1 cellular context compared by ENCODE assay signal in genomic region chr6:13487122-13488014, GRCh38.
TF ChIP-seq lines count a peak whose summit lies in the region.

Gene GFOD1, minus strand, starts transcription at chr6:13487600. Its CDS starts 710 bp downstream, at chr6:13486890.

TF ChIP-seq in HepG2, 621 proteins besides CTCF, POLR2A, EP300 and RAD21 (continued from another document and continues in another):
- TF ChIP-seq ZBTB39 (CRISPR knock-in tag; IDR thresholded peaks at IDR 0.05), result no peak
- TF ChIP-seq ZNF639 (CRISPR knock-in tag; conservative IDR thresholded peaks at IDR 0.05), result 0 out of 2 replicates have a peak, but pooled peaks have one; percentile 34
- peak; percentile 37; the same call in 1 of the 2 replicates for TF ChIP-seq GATAD1 (CRISPR knock-in tag; IDR thresholded peaks at IDR 0.05)
- no peak for TF ChIP-seq MBNL3 (CRISPR knock-in tag; conservative IDR thresholded peaks at IDR 0.05)
- TF ChIP-seq ZNF232 (CRISPR knock-in tag; IDR thresholded peaks at IDR 0.05; ENCODE audit: borderline replicate concordance), result 0 out of 2 replicates have a peak, but pooled peaks have one; percentile 11
- TF ChIP-seq ARID4A (CRISPR knock-in tag; IDR thresholded peaks at IDR 0.05; ENCODE audit: borderline replicate concordance), result peak; percentile 57
- 0 out of 2 replicates have a peak, but pooled peaks have one; percentile 31 for TF ChIP-seq ZNF766 (CRISPR knock-in tag; IDR thresholded peaks at IDR 0.05; ENCODE audit: borderline replicate concordance)
- peak; percentile 64; the same call in 1 of the 2 replicates for TF ChIP-seq ZNF761 (CRISPR knock-in tag; conservative IDR thresholded peaks at IDR 0.05)
- peak; percentile 73; the same call in 1 of the 2 replicates for TF ChIP-seq KAT7 (CRISPR knock-in tag; IDR thresholded peaks at IDR 0.05; ENCODE audit: borderline replicate concordance)
- TF ChIP-seq KMT2B (CRISPR knock-in tag; IDR thresholded peaks at IDR 0.05), result 0 out of 2 replicates have a peak, but pooled peaks have one; percentile 11
- TF ChIP-seq ZNF746 (CRISPR knock-in tag; IDR thresholded peaks at IDR 0.05), result 0 out of 2 replicates have a peak, but pooled peaks have one; percentile 1
- TF ChIP-seq ZNF749 (CRISPR knock-in tag; IDR thresholded peaks at IDR 0.05; ENCODE audit: borderline replicate concordance), result peak; percentile 73
- TF ChIP-seq PRMT3 (CRISPR knock-in tag; IDR thresholded peaks at IDR 0.05; ENCODE audit: borderline replicate concordance, low read depth), result peak; percentile 44; the same call in 1 of the 2 replicates
- TF ChIP-seq ZNF891 (CRISPR knock-in tag; IDR thresholded peaks at IDR 0.05), result no peak
- 0 out of 2 replicates have a peak, but pooled peaks have one; percentile 21 for TF ChIP-seq ZNF205 (CRISPR knock-in tag; IDR thresholded peaks at IDR 0.05)
- no peak for TF ChIP-seq ZNF260 (CRISPR knock-in tag; IDR thresholded peaks at IDR 0.05; ENCODE audit: borderline replicate concordance, low read depth)
- no peak for TF ChIP-seq SMC3 (IDR thresholded peaks at IDR 0.05; ENCODE audit: low read length)
- 0 out of 2 replicates have a peak, but pooled peaks have one; percentile 23 for TF ChIP-seq FLYWCH1 (CRISPR knock-in tag; IDR thresholded peaks at IDR 0.05)
- peak; percentile 33 for TF ChIP-seq AGO1 (IDR thresholded peaks at IDR 0.05; ENCODE audit: low read depth, low read length, poor library complexity, severe bottlenecking)
- peak; percentile 81; the same call in 1 of the 2 replicates for TF ChIP-seq RFXAP (CRISPR knock-in tag; IDR thresholded peaks at IDR 0.05; ENCODE audit: borderline replicate concordance)
- peak; percentile 44; the same call in 1 of the 2 replicates for TF ChIP-seq ZNF430 (CRISPR knock-in tag; IDR thresholded peaks at IDR 0.05)
- TF ChIP-seq MAFG (CRISPR knock-in tag; IDR thresholded peaks at IDR 0.05), result no peak
- TF ChIP-seq PATZ1 (CRISPR knock-in tag; IDR thresholded peaks at IDR 0.05), result peak; percentile 40; the same call in 1 of the 2 replicates
- TF ChIP-seq SP5 (CRISPR knock-in tag; IDR thresholded peaks at IDR 0.05; ENCODE audit: borderline replicate concordance, low read depth), result peak; percentile 14; the same call in 1 of the 2 replicates
- TF ChIP-seq HOXA3 (CRISPR knock-in tag; IDR thresholded peaks at IDR 0.05), result peak; percentile 54; the same call in 1 of the 2 replicates
- TF ChIP-seq TFDP2 (CRISPR knock-in tag; IDR thresholded peaks at IDR 0.05), result peak; percentile 57
- no peak for TF ChIP-seq RCOR2 (CRISPR knock-in tag; IDR thresholded peaks at IDR 0.05)
- TF ChIP-seq ZHX2 (IDR thresholded peaks at IDR 0.05; ENCODE audit: low read depth), result no peak
- 0 out of 2 replicates have a peak, but pooled peaks have one; percentile 16 for TF ChIP-seq ZHX2 (CRISPR knock-in tag; IDR thresholded peaks at IDR 0.05; ENCODE audit: borderline replicate concordance)
- TF ChIP-seq ATF7-NPFF (CRISPR knock-in tag; IDR thresholded peaks at IDR 0.05; ENCODE audit: low read depth), result peak; percentile 81; the same call in 1 of the 2 replicates
- no peak for TF ChIP-seq SOX13 (IDR thresholded peaks at IDR 0.05)
- 0 out of 4 replicates have a peak, but pooled peaks of 1 of the 2 experiments have one; percentile 15 for TF ChIP-seq SOX13 (CRISPR knock-in tag; conservative IDR thresholded peaks at IDR 0.05 in 1 of 2, IDR thresholded peaks at IDR 0.05 in 1 of 2)
- TF ChIP-seq ZNF629 (CRISPR knock-in tag; conservative IDR thresholded peaks at IDR 0.05), result no peak
- TF ChIP-seq PHF21A (CRISPR knock-in tag; IDR thresholded peaks at IDR 0.05), result peak; percentile 61; the same call in 1 of the 2 replicates
- TF ChIP-seq CHD2 (IDR thresholded peaks at IDR 0.05; ENCODE audit: low read depth, low read length), result 0 out of 2 replicates have a peak, but pooled peaks have one; percentile 2
- no peak for TF ChIP-seq MZF1 (CRISPR knock-in tag; IDR thresholded peaks at IDR 0.05; ENCODE audit: borderline replicate concordance)
- TF ChIP-seq MLXIP (CRISPR knock-in tag; IDR thresholded peaks at IDR 0.05; ENCODE audit: borderline replicate concordance), result peak; percentile 20; the same call in 1 of the 2 replicates
- TF ChIP-seq ZNF543 (CRISPR knock-in tag; IDR thresholded peaks at IDR 0.05), result 0 out of 2 replicates have a peak, but pooled peaks have one; percentile 19
- peak; percentile 78 for TF ChIP-seq ZNF768 (CRISPR knock-in tag; IDR thresholded peaks at IDR 0.05)
- 0 out of 2 replicates have a peak, but pooled peaks have one; percentile 37 for TF ChIP-seq ZNF670 (CRISPR knock-in tag; IDR thresholded peaks at IDR 0.05; ENCODE audit: borderline replicate concordance)
- TF ChIP-seq MED1 (CRISPR knock-in tag; IDR thresholded peaks at IDR 0.05), result no peak
- TF ChIP-seq HMG20B (CRISPR knock-in tag; conservative IDR thresholded peaks at IDR 0.05), result no peak
